In the genomic region with DNA sequence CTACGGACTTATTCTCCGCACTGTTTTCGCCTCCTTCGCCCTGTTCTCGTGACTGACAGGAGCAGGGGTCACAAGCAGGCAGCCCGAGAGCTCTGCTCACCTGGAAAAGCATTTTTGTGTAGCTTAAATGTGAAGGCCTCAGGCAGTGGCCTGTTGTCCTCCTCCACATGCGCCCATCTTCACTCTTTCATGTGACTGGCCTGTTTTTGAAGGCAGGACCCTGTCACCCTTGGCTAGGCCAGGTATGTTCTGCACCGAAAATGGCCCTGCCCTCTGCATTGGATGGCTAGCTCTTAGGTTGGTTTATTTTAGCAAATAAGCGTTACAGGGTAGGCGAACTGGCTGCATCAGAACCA, we compare ENCODE assay signal across 8 cellular contexts. TPM values are rescaled to one million over a fixed set of nuclear protein-coding genes. Genes with fewer than 3 reads are reported as not detected.
DNase-seq lines count a peak whose midpoint lies in the region; ATAC-seq and TF ChIP-seq lines count a peak whose summit lies in the region.

No MANE protein-coding gene starts in this region.

- H3K4me3 Mint-ChIP-seq in naive thymus-derived CD8-positive, alpha-beta T cell, result peak overlapping the region; percentile 87 to 95 (median 91)

- POLR2A ChIA-PET in naive thymus-derived CD8-positive, alpha-beta T cell (lab: Charles Lee), result interaction anchor here (0.7 to 1.4 kb wide), 4 partner anchors 17 to 375 kb away, joined by 3 to 8 read pairs (median 4); partner anchors contain the start of gene NUP155

- H3K4me1 Mint-ChIP-seq in naive thymus-derived CD8-positive, alpha-beta T cell, result peaks cover 6 to 22% (median 14%) of the 10 kb centered on the region in 4 donors

- DNase-seq in AG10803 (ENCODE audit: low read depth), result no peak
- DNase-seq in Jurkat, Clone E6-1 (ENCODE audit: low read depth, low spot score), result no peak
- DNase-seq in naive thymus-derived CD8-positive, alpha-beta T cell, result peak in 1 of 10 donors; percentile 4
- DNase-seq in DMS114 treated with DMSO at 0.1 percent for 48 hours (lab: John Stamatoyannopoulos, UW; ENCODE audit: unreplicated experiment), result no peak
- DNase-seq in NOMO-1 treated with dmso at 0.1 percent for 144 hours (lab: John Stamatoyannopoulos, UW; ENCODE audit: unreplicated experiment), result no peak
- no peak for DNase-seq in CD1c-positive myeloid dendritic cell (ENCODE audit: extremely low spot score)
- no peak for DNase-seq in NCI-H2029 treated with DMSO at 0.1 percent for 48 hours (lab: John Stamatoyannopoulos, UW)

- H3K4me3 ChIP-seq in AG10803 (ENCODE audit: low read length), result peak overlapping the region; percentile 82
- H3K4me3 ChIP-seq in Jurkat, Clone E6-1 (ENCODE audit: low read length), result peak overlapping the region; percentile 76
- H3K4me3 ChIP-seq in ectodermal cell (ENCODE audit: insufficient read depth, low read depth, low read length), result peak overlapping the region; percentile 83

- H3K9me3 Mint-ChIP-seq in naive thymus-derived CD8-positive, alpha-beta T cell, result peaks cover 0 to 10% (median 0%) of the 10 kb centered on the region in 9 donors

- H3K36me3 Mint-ChIP-seq in naive thymus-derived CD8-positive, alpha-beta T cell, result peaks cover 3 to 8% (median 6%) of the 10 kb centered on the region in 3 donors

- WGBS in ectodermal cell, 2 experiments, result 64 to 65% methylated on average over 10 of the region's 10 CpGs

- ATAC-seq in naive thymus-derived CD8-positive, alpha-beta T cell, result no peak

- peak overlapping the region; percentile 93 for H3K27ac ChIP-seq in ectodermal cell (ENCODE audit: insufficient read depth, low read depth, low read length, poor library complexity, severe bottlenecking)

- H3K27me3 ChIP-seq in ectodermal cell (ENCODE audit: control insufficient read depth, insufficient read depth, low read length, poor library complexity, severe bottlenecking), result no peaks in the 10 kb centered on the region

- H3K36me3 ChIP-seq in ectodermal cell (ENCODE audit: control insufficient read depth, insufficient read depth, low read length), result no peaks in the 10 kb centered on the region

- H3K4me1 ChIP-seq in ectodermal cell (ENCODE audit: control insufficient read depth, insufficient read depth, low read length), result no peaks in the 10 kb centered on the region

- no peaks in the 10 kb centered on the region for H3K9me3 ChIP-seq in ectodermal cell (ENCODE audit: control insufficient read depth, low read length)

- H3K27me3 Mint-ChIP-seq in naive thymus-derived CD8-positive, alpha-beta T cell, result no peaks in the 10 kb centered on the region

- no peak for TF ChIP-seq CTCF in AG10803 (conservative IDR thresholded peaks at IDR 0.05; ENCODE audit: low read length)

- H3K27ac Mint-ChIP-seq in naive thymus-derived CD8-positive, alpha-beta T cell, result peak overlapping the region; percentile 69 to 95 (median 86)

RNA-seq across cellular contexts. Expression of gene CPLANE1, which starts 0.6 kb away (rescaled TPM):
- polyA plus RNA-seq in Jurkat, Clone E6-1 (2012; ENCODE audit: insufficient read depth, insufficient read length), result 10.8 TPM
- 18.6 TPM for polyA plus RNA-seq in ectodermal cell (2013, experiment 1 of 4)
- polyA plus RNA-seq in ectodermal cell (2013, experiment 2 of 4), result 24.1 TPM
- 14.6 TPM for polyA plus RNA-seq in ectodermal cell (2013, experiment 3 of 4)
- polyA plus RNA-seq in ectodermal cell (2013, experiment 4 of 4), result 20.9 TPM
- 1 to 10 TPM; 9.9 to 10.0 TPM for total RNA-seq in naive thymus-derived CD8-positive, alpha-beta T cell
- 1 to 10 TPM; 1.5 to 2.6 (median 1.7) TPM for polyA plus RNA-seq in naive thymus-derived CD8-positive, alpha-beta T cell
